Comparison of ENCODE assay signal across 7 cellular contexts in the genomic region with DNA sequence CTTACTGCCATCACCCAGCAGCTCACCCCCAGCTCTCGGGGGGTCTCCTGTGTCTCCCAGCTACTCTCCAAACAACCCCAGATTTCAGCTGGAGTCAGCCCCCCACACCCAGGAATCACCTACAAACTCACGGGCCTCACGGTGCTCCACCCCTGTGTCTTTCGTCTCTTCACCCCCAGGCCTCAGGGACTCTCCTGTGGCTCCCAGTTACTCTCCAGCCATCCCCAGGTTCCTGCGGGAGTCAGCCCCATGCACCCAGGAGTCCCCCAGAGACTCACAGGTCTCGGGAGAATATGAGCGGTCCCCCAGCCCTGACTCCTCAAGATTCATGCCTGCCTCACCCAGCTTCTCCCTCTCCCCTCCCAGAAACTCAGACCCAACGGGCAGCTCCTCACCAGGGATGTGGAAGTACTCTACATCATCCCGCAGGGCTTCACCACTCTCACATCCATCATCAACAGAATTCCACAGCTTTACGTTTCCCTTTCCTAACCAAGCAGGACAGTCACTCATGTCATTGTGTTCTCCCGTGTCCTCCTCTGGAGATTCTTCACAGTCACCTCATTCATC.
A peak's percentile ranks its signal among the peaks of the same experiment; 100 is the strongest.
DNase-seq lines count a peak whose midpoint lies in the region; ATAC-seq and TF ChIP-seq lines count a peak whose summit lies in the region.
"Not testable (repeated sequence)": the region's sequence is repeated elsewhere in the genome, so short reads cannot be mapped to it uniquely, and the experiment has no call there.

No MANE protein-coding gene starts in this region.

- peaks cover 75% of the 10 kb centered on the region for H3K9me3 Mint-ChIP-seq in endothelial cell (ENCODE audit: unreplicated experiment)

- H3K27me3 ChIP-seq in RWPE2 (ENCODE audit: insufficient read depth, poor library complexity, severe bottlenecking), result not testable (repeated sequence)
- peaks cover 0 to 24% (median 0%) of the 10 kb centered on the region in 9 donors for H3K27me3 ChIP-seq in heart left ventricle

- 69 to 73% (median 69%) methylated on average over 7 to 10 of the region's 11 CpGs for WGBS in heart left ventricle, 4 donors

- H3K4me3 Mint-ChIP-seq in endothelial cell (ENCODE audit: unreplicated experiment), result peak overlapping the region; percentile 57

- peaks cover 45% of the 10 kb centered on the region for H3K27me3 Mint-ChIP-seq in endothelial cell (ENCODE audit: unreplicated experiment)

- not testable (repeated sequence) for ATAC-seq in RWPE2 (ENCODE audit: low read depth); heart left ventricle; sciatic nerve

- H3K9me3 ChIP-seq in RWPE2 (ENCODE audit: severe bottlenecking) (peaks cover 31% of the 10 kb centered on the region), heart left ventricle (peaks cover 0 to 42% (median 3%) of the 10 kb centered on the region in 12 donors)

- H3K36me3 ChIP-seq in RWPE2 (ENCODE audit: low read depth); heart left ventricle: not testable (repeated sequence)

- not testable (repeated sequence) for H3K4me1 Mint-ChIP-seq in endothelial cell (ENCODE audit: unreplicated experiment)

- not testable (repeated sequence) for TF ChIP-seq CTCF in RWPE2 (IDR thresholded peaks at IDR 0.05; ENCODE audit: poor library complexity, severe bottlenecking); endothelial cell (IDR thresholded peaks at IDR 0.05; ENCODE audit: unreplicated experiment); heart left ventricle (IDR thresholded peaks at IDR 0.05)

- H3K27ac Mint-ChIP-seq in endothelial cell (ENCODE audit: unreplicated experiment), result peak overlapping the region; percentile 9

- TF ChIP-seq POLR2A in heart left ventricle (IDR thresholded peaks at IDR 0.05), result not testable (repeated sequence)

- DNase-seq in RWPE2 (ENCODE audit: low spot score) (peak; percentile 87), heart left ventricle (peak in 3 of 5 donors; percentile 25 to 86 (median 33)), islet precursor cell (peak; percentile 32), mesenteric fat pad (ENCODE audit: low spot score) (peak; percentile 91), sciatic nerve (ENCODE audit: low spot score) (peak; percentile 63)
- peak; percentile 1 for DNase-seq in central memory CD4-positive, alpha-beta T cell
- DNase-seq in endothelial cell (ENCODE audit: low spot score), result not testable (repeated sequence)

- not testable (repeated sequence) for H3K27ac ChIP-seq in RWPE2 (ENCODE audit: poor library complexity, severe bottlenecking); heart left ventricle

- not testable (repeated sequence) for H3K4me3 ChIP-seq in RWPE2 (ENCODE audit: severe bottlenecking)
- H3K4me3 ChIP-seq in heart left ventricle, result peak overlapping the region in 1 of 12 donors; percentile 5

- H3K36me3 Mint-ChIP-seq in endothelial cell (ENCODE audit: low read depth, unreplicated experiment), result peaks cover 53% of the 10 kb centered on the region

- intact Hi-C loops in heart left ventricle (cut with DNase I); sciatic nerve (cut with DNase I): not testable (repeated sequence)

- not testable (repeated sequence) for H3K4me1 ChIP-seq in RWPE2 (ENCODE audit: insufficient read depth, poor library complexity, severe bottlenecking); heart left ventricle
